ENCODE assay signal across 13 cellular contexts in genomic region chr11:11346249-11346648, GRCh38. TPM values are rescaled to one million over a fixed set of nuclear protein-coding genes. Genes with fewer than 3 reads are reported as not detected.
"Had no signal": no experiment of that assay in that cellular context is flagged by ENCODE, and none has a peak within 500 bp of the region (broad histone marks: within the 10 kb centered on the region; RNA-seq: fewer than 3 reads in every experiment).

No MANE protein-coding gene starts in this region.

- H3K9me3 Mint-ChIP-seq: nephron progenitor cell, type B pancreatic cell had no signal

- H3K27ac Mint-ChIP-seq: nephron progenitor cell, type B pancreatic cell had no signal

- FAIRE-seq: endothelial cell of umbilical vein, keratinocyte had no signal

- DNase-seq: activated T-cell treated with anti-CD3 and anti-CD28 coated beads, Interleukin-2, amount 50 U/mL, for 48 hours; caudate nucleus; colonic mucosa; effector CD4-positive, alpha-beta T cell; left ventricle myocardium superior; nephron progenitor cell; sigmoid colon; stimulated activated CD4-positive, alpha-beta T cell treated with anti-CD3 and anti-CD28 coated beads, Interleukin-2, amount 100 ng/mL, for 48 hours; stimulated activated naive CD4-positive, alpha-beta T cell treated with Interleukin-2 at 50 U/mL for 16 hours had no signal

- ATAC-seq: activated CD4-positive, CD25-positive, alpha-beta regulatory T cell treated with anti-CD3 and anti-CD28 coated beads, Interleukin-2, amount 50 U/mL, for 24 hours; left ventricle myocardium superior had no signal

- H3K4me3 Mint-ChIP-seq: nephron progenitor cell, type B pancreatic cell had no signal

- H3K36me3 Mint-ChIP-seq: type B pancreatic cell had no signal

RNA-seq across cellular contexts. Expression of gene CSNK2A3, which starts 6.8 kb away (rescaled TPM):
- total RNA-seq: endothelial cell of umbilical vein had no signal
